ENCODE assay signal across 8 cellular contexts in genomic region chr11:2532704-2533641, GRCh38.
A peak's percentile ranks its signal among the peaks of the same experiment; 100 is the strongest.
DNase-seq lines count a peak whose midpoint lies in the region; ATAC-seq and TF ChIP-seq lines count a peak whose summit lies in the region.

No MANE protein-coding gene starts in this region.

- no peaks in the 10 kb centered on the region for H3K9me3 ChIP-seq in skeletal muscle tissue (ENCODE audit: control insufficient read depth in 3 of 3, low read length in 3 of 3)

- no peaks in the 10 kb centered on the region for H3K27me3 Mint-ChIP-seq in MCF 10A (ENCODE audit: insufficient read depth, unreplicated experiment)

- H3K36me3 Mint-ChIP-seq in MCF 10A (ENCODE audit: insufficient read depth, unreplicated experiment): no peaks in the 10 kb centered on the region

- ATAC-seq in HG03045 (IDR thresholded peaks at IDR 0.05; ENCODE audit: unreplicated experiment): peak; percentile 59
- ATAC-seq in HG03520 (IDR thresholded peaks at IDR 0.05; ENCODE audit: unreplicated experiment): no peak

- DNase-seq in NCI-H2196 (lab: John Stamatoyannopoulos, UW; ENCODE audit: unreplicated experiment) (peak; percentile 94), MCF 10A (ENCODE audit: unreplicated experiment) (peak; percentile 89), iPS-NIHi11 (ENCODE audit: low spot score) (peak; percentile 92)

- TF ChIP-seq CTCF in GM12874 (IDR thresholded peaks at IDR 0.05; ENCODE audit: insufficient read depth, low read depth, low read length): peak; percentile 99
- peak; percentile 99 for TF ChIP-seq CTCF in VCaP (conservative IDR thresholded peaks at IDR 0.05)
- peak; percentile 98 for TF ChIP-seq CTCF in MCF 10A (IDR thresholded peaks at IDR 0.05; ENCODE audit: unreplicated experiment)

- intact Hi-C loops in MCF 10A (cut with micrococcal nuclease): loop anchor here (1.0 to 5.0 kb wide), 5 partner anchors 246 to 397 kb away; no protein-coding TSS in a partner anchor

- peak overlapping the region; percentile 64 for H3K4me3 Mint-ChIP-seq in MCF 10A (ENCODE audit: unreplicated experiment)

- BruUV-seq in MCF 10A (replicated peaks; lab: Mats Ljungman, UMichigan): no TSS peak

- H3K4me3 ChIP-seq in skeletal muscle tissue (ENCODE audit: low read length in 3 of 3): peak overlapping the region; percentile 40 to 59 (median 52)

- H3K27me3 ChIP-seq in skeletal muscle tissue (ENCODE audit: control insufficient read depth in 3 of 3, insufficient read depth in 3 of 3, low read length in 3 of 3): peaks cover 4 to 17% (median 10%) of the 10 kb centered on the region in 3 donors

- H3K27ac Mint-ChIP-seq in MCF 10A (ENCODE audit: low read depth, unreplicated experiment): peak overlapping the region; percentile 42

- H3K4me1 Mint-ChIP-seq in MCF 10A (ENCODE audit: insufficient read depth, unreplicated experiment): peaks cover 19% of the 10 kb centered on the region

- POLR2A ChIA-PET in MCF 10A (lab: Yijun Ruan, JAX): interaction anchor here (0.7 to 4.8 kb wide), 7 partner anchors 95 to 397 kb away, joined by 4 to 68 read pairs (median 6); partner anchors contain the start of genes CDKN1C, KCNQ1OT1, PHLDA2 and TSSC4

- H3K27ac ChIP-seq in VCaP: no peak overlapping the region; the same call in 1 of the 2 replicates
- no peak overlapping the region for H3K27ac ChIP-seq in skeletal muscle tissue (ENCODE audit: low read depth, low read length)

- no peaks in the 10 kb centered on the region for H3K9me3 Mint-ChIP-seq in MCF 10A (ENCODE audit: unreplicated experiment)

- CTCF ChIA-PET in MCF 10A (lab: Yijun Ruan, JAX): interaction anchor here (0.5 to 11.0 kb wide), 50 partner anchors 18 to 921 kb away, joined by 3 to 443 read pairs (median 4); partner anchors contain the start of genes CDKN1C, PHLDA2 and TSSC4

- H3K4me1 ChIP-seq in skeletal muscle tissue (ENCODE audit: control insufficient read depth in 3 of 3, insufficient read depth in 3 of 3, low read length in 3 of 3): peaks cover 9 to 22% (median 13%) of the 10 kb centered on the region in 3 donors

- H3K9ac ChIP-seq in skeletal muscle tissue (ENCODE audit: low read depth in 1 of 3, low read length in 3 of 3): peak overlapping the region in 2 of 3 donors; percentile 38 to 57

- no peaks in the 10 kb centered on the region for H3K36me3 ChIP-seq in skeletal muscle tissue (ENCODE audit: control insufficient read depth in 3 of 3, insufficient read depth in 3 of 3, low read length in 3 of 3)
